In the genomic region with DNA sequence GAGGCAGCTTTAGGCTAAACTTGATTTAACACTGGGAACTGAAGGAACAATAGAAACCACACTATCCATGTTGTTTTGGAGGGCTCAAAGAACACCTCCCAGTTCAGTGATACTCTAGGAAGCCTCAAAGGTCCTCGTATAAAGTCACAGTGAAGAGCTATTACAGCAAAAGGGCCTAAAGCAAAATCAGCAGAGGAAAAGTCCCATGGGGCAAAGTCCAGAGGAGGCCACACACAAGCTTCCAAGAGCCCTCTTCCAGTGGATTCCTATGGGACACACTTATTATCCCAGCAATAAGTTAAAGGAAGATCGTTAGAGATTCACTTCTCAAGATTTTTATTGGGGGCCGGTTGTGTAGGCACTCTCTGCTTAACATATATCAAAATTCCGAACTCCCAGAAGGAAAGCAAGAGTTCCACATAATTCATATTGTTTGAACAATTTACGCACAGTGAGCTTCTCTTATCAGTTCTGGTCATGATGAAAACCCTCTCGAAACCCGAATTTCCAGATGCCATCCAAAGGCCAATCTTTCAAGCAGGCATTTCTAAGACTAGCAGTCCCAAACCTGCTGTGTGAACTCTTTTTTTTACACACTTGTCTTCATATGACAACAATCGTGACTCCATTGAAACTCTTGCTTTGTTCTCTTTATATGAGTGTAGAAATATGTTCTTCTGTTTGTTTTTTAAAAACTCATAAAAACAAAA, we compare ENCODE assay signal across 1 cellular context.
TF ChIP-seq lines count a peak whose summit lies in the region.

No MANE protein-coding gene starts in this region.

TF ChIP-seq in HepG2, 621 proteins besides CTCF, POLR2A, EP300 and RAD21:
- TF ChIP-seq ZNF138 (CRISPR knock-in tag; IDR thresholded peaks at IDR 0.05; ENCODE audit: low read depth) (no peak), SRSF1 (optimal IDR thresholded peaks at IDR 0.05; ENCODE audit: low read depth, low read length) (no peak), SKI (IDR thresholded peaks at IDR 0.05; ENCODE audit: partially characterized antibody) (no peak), HNF4A (CRISPR knock-in tag; IDR thresholded peaks at IDR 0.05) (peak; percentile 66), FOXC1 (CRISPR knock-in tag; IDR thresholded peaks at IDR 0.05; ENCODE audit: borderline replicate concordance) (no peak), TCF7L2 (IDR thresholded peaks at IDR 0.05; ENCODE audit: low read depth, low read length) (no peak)
- TF ChIP-seq, protein P1, sequence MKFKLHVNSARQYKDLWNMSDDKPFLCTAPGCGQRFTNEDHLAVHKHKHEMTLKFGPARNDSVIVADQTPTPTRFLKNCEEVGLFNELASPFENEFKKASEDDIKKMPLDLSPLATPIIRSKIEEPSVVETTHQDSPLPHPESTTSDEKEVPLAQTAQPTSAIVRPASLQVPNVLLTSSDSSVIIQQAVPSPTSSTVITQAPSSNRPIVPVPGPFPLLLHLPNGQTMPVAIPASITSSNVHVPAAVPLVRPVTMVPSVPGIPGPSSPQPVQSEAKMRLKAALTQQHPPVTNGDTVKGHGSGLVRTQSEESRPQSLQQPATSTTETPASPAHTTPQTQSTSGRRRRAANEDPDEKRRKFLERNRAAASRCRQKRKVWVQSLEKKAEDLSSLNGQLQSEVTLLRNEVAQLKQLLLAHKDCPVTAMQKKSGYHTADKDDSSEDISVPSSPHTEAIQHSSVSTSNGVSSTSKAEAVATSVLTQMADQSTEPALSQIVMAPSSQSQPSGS (CRISPR knock-in tag; IDR thresholded peaks at IDR 0.05): no peak
TF ChIP-seq in HepG2: peak in this region for 1.
